Comparison of ENCODE assay signal across 7 cellular contexts in the genomic region with DNA sequence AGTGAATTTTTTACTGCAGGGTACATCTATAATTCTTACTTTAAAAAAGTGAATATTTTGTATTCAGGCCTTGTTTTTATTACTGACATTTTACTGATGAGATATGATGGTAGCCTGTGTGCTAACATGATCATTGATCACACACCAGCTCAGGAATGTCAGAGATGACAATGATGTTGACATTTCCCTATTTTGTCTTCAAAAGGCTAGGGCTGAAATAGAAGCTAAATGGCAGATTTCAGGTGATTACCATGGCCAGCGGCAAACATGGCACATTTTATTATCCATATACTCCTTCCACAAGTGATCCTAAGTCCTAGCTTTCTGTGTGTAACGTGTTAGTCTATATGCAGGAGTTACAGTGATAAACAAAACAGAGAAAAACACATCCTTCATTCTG.
"Had no signal": no experiment of that assay in that cellular context is flagged by ENCODE, and none has a peak within 500 bp of the region (broad histone marks: within the 10 kb centered on the region; RNA-seq: fewer than 3 reads in every experiment).

No MANE protein-coding gene starts in this region.

- H3K4me3 Mint-ChIP-seq: IgD-negative memory B cell had no signal

- DNase-seq: IMR-90, KBM-7, KG1 had no signal

- H3K4me1 Mint-ChIP-seq: IgD-negative memory B cell had no signal

- H3K36me3 Mint-ChIP-seq: IgD-negative memory B cell had no signal

- H3K27me3 Mint-ChIP-seq: IgD-negative memory B cell had no signal

- FAIRE-seq: HepG2, HTR-8/SVneo had no signal

- H3K27ac Mint-ChIP-seq: IgD-negative memory B cell had no signal

- H3K27ac ChIP-seq: HL-60 had no signal

- ATAC-seq: HepG2 had no signal
